ENCODE assay signal across 35 cellular contexts in genomic region chr2:49755777-49756176, GRCh38.
"Had no signal": no experiment of that assay in that cellular context is flagged by ENCODE, and none has a peak within 500 bp of the region (broad histone marks: within the 10 kb centered on the region; RNA-seq: fewer than 3 reads in every experiment).

No MANE protein-coding gene starts in this region.

- H3K4me3 ChIP-seq: MG63 had no signal

- H3K9ac ChIP-seq: KMS-11 had no signal

- H3K27ac ChIP-seq: KMS-11 had no signal

- H3K27me3 ChIP-seq: MG63 had no signal

- H3K9me3 ChIP-seq: MG63 had no signal

- H3K4me2 ChIP-seq: KMS-11 had no signal

- H3K36me3 ChIP-seq: MG63 had no signal

- DNase-seq: Karpas-422, Kasumi-1, MG63, MM.1S, MV-4-11, NCI-H1048, NCI-H1092, NCI-H1092 treated with DMSO at 0.1 percent for 48 hours, NCI-H1105, NCI-H1105 treated with DMSO at 0.1 percent for 48 hours, NCI-H1417, NCI-H1417 treated with DMSO at 0.1 percent for 48 hours, NCI-H1436, NCI-H1436 treated with DMSO at 0.1 percent for 48 hours, NCI-H146, NCI-H1694, NCI-H1694 treated with DMSO at 0.1 percent for 48 hours, NCI-H187, NCI-H187 treated with DMSO at 0.1 percent for 48 hours, NCI-H1930, NCI-H2029, NCI-H2029 treated with DMSO at 0.1 percent for 48 hours, NCI-H2081, NCI-H2081 treated with DMSO at 0.1 percent for 48 hours, NCI-H2107, NCI-H2171, NCI-H2171 treated with DMSO at 0.1 percent for 48 hours, NCI-H2227 treated with DMSO at 0.1 percent for 48 hours, NCI-H226, NCI-H345, NCI-H446, NCI-H446 treated with DMSO at 0.1 percent for 48 hours, NCI-H510A, NCI-H510A treated with DMSO at 0.1 percent for 48 hours had no signal
